In the genomic region with DNA sequence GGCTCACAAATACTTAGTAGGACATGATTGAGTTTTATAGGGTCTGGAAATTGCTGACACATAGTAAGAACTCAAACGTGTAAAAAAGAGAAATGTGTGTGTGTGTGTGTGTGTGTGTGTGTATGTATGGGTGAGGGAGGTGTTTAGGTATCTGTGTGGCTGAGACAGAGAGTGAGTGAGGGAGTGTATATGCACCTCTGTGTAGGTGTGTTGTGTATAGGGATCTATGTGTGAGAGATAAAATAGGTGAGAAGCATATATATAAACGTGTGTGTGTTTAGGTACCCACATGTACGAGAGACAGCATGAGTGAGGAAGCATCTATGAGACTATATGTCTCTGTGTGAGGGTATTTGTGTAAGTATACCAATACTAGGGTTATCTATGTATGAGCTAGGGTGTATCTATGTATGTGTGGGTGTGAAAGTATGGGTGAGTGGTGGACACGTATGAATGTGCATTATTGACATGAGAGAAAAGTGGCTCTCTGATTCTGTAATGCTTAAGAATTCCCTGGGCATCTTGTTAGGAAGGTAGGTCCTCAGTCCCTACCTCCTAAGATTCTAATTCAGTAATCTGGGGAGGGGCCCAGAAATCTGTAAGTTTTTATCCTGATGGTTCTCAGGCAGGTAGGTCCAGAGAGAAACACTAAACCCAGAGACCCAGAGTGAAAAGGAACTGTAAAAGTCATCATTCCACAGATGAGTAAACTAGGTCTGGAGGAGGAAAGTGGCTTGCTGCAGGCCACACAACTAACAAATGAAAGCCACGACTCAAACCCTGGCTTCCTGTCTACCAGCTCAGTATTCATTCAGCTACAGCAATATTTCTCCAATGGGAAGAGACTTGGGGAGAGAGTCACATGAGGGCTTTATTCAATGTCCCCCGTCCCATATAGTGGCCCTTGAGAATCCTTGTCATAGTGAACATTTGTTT, we compare ENCODE assay signal across 16 cellular contexts.
A peak's percentile ranks its signal among the peaks of the same experiment; 100 is the strongest.
DNase-seq lines count a peak whose midpoint lies in the region; ATAC-seq, FAIRE-seq and TF ChIP-seq lines count a peak whose summit lies in the region.
"Had no signal": no experiment of that assay in that cellular context is flagged by ENCODE, and none has a peak within 500 bp of the region (broad histone marks: within the 10 kb centered on the region; RNA-seq: fewer than 3 reads in every experiment).

No MANE protein-coding gene starts in this region.

- H3K4me1 ChIP-seq in GM12878 (ENCODE audit: control insufficient read depth, insufficient read depth, low read length): no peaks in the 10 kb centered on the region
- H3K4me1 ChIP-seq: pancreas had no signal

- H3K4me3 ChIP-seq in GM12878: no peak overlapping the region
- H3K4me3 ChIP-seq in WERI-Rb-1 (ENCODE audit: low read depth, low read length): no peak overlapping the region
- H3K4me3 ChIP-seq: pancreas had no signal

- peaks cover 7% of the 10 kb centered on the region for H3K4me1 Mint-ChIP-seq in activated CD8-positive, alpha-beta T cell treated with anti-CD3 and anti-CD28 coated beads for 36 hours (ENCODE audit: low read depth)
- H3K4me1 Mint-ChIP-seq in activated CD8-positive, alpha-beta T cell treated with anti-CD3 and anti-CD28 coated beads, Interleukin-2, amount 10 ng/mL, durations not matched to agents 7 days and 5 days (ENCODE audit: low read depth): peaks cover 7% of the 10 kb centered on the region
- H3K4me1 Mint-ChIP-seq in nephron progenitor cell: no peaks in the 10 kb centered on the region
- H3K4me1 Mint-ChIP-seq: stimulated activated memory B cell treated with anti-CD40 and anti-IgM and Interleukin-4, amounts not matched to agents 10 μg/mL and 1 μg/mL and 100 μg/mL, for 72 hours had no signal

- SMC1A ChIA-PET in GM12878 (lab: Charles Lee; ENCODE audit: uncharacterized antibody, unreplicated experiment): interaction anchor here (0.8 to 7.1 kb wide), 15 partner anchors 9 to 248 kb away, joined by 3 to 50 read pairs (median 6); no protein-coding TSS in a partner anchor

- in situ Hi-C loops in GM12878 (cut with MboI): no loop called here

- FAIRE-seq in GM12878 (lab: Jason Lieb, UNC): no peak
- FAIRE-seq: A204.1, pancreas had no signal

- H3K36me3 ChIP-seq in GM12878 (ENCODE audit: control insufficient read depth in 2 of 2, insufficient read depth in 2 of 2, low read length in 1 of 2) (no peaks in the 10 kb centered on the region), WERI-Rb-1 (no peaks in the 10 kb centered on the region)
- H3K36me3 ChIP-seq: pancreas had no signal

- no peak for TF ChIP-seq EP300 in GM12878 (IDR thresholded peaks at IDR 0.05; ENCODE audit: borderline replicate concordance in 1 of 2, control insufficient read depth in 1 of 2, low read depth in 2 of 2, low read length in 2 of 2)

- H3K27ac ChIP-seq in GM12878 (ENCODE audit: control insufficient read depth, insufficient read depth): no peak overlapping the region
- H3K27ac ChIP-seq in substantia nigra (ENCODE audit: low read depth, low read length, poor library complexity, severe bottlenecking): no peak overlapping the region
- H3K27ac ChIP-seq in WERI-Rb-1: no peak overlapping the region
- H3K27ac ChIP-seq: pancreas had no signal

- BruUV-seq in GM12878 (replicated peaks; lab: Mats Ljungman, UMichigan): no TSS peak

- WGBS in GM12878 (ENCODE audit: insufficient coverage, insufficient replicate concordance, low lambda C conversion rate, missing lambda C conversion rate): 1% methylated on average over 6 of the region's 6 CpGs

- H3K27me3 Mint-ChIP-seq in activated CD8-positive, alpha-beta T cell treated with anti-CD3 and anti-CD28 coated beads for 36 hours: peaks cover 5% of the 10 kb centered on the region
- no peaks in the 10 kb centered on the region for H3K27me3 Mint-ChIP-seq in activated CD8-positive, alpha-beta T cell treated with anti-CD3 and anti-CD28 coated beads, Interleukin-2, amount 10 ng/mL, durations not matched to agents 7 days and 5 days (ENCODE audit: low read depth)
- H3K27me3 Mint-ChIP-seq in nephron progenitor cell (ENCODE audit: low read depth, poor library complexity): peaks cover 3% of the 10 kb centered on the region
- H3K27me3 Mint-ChIP-seq: IgD-negative memory B cell; stimulated activated memory B cell treated with anti-CD40 and anti-IgM and Interleukin-4, amounts not matched to agents 10 μg/mL and 1 μg/mL and 100 μg/mL, for 72 hours had no signal

- peak; percentile 21 for DNase-seq in activated CD8-positive, alpha-beta T cell treated with anti-CD3 and anti-CD28 coated beads for 36 hours
- DNase-seq in activated CD8-positive, alpha-beta T cell treated with anti-CD3 and anti-CD28 coated beads, Interleukin-2, amount 10 ng/mL, durations not matched to agents 7 days and 5 days: no peak
- peak; percentile 4 for DNase-seq in GM20000 (ENCODE audit: low spot score)
- DNase-seq in GM12878 (ENCODE audit: low read depth, low spot score): peak; percentile 24
- DNase-seq in nephron progenitor cell: no peak
- DNase-seq in substantia nigra (lab: John Stamatoyannopoulos, UW): no peak
- no peak for DNase-seq in WERI-Rb-1
- DNase-seq: central memory CD4-positive, alpha-beta T cell; effector memory CD8-positive, alpha-beta T cell; NCI-H2171; pancreas had no signal

- H3K4me2 ChIP-seq in GM12878 (ENCODE audit: control insufficient read depth, insufficient read depth): no peak overlapping the region

- H3K4me3 Mint-ChIP-seq in activated CD8-positive, alpha-beta T cell treated with anti-CD3 and anti-CD28 coated beads for 36 hours: no peak overlapping the region
- no peak overlapping the region for H3K4me3 Mint-ChIP-seq in activated CD8-positive, alpha-beta T cell treated with anti-CD3 and anti-CD28 coated beads, Interleukin-2, amount 10 ng/mL, durations not matched to agents 7 days and 5 days
- no peak overlapping the region for H3K4me3 Mint-ChIP-seq in nephron progenitor cell
- H3K4me3 Mint-ChIP-seq: effector memory CD8-positive, alpha-beta T cell; IgD-negative memory B cell; stimulated activated memory B cell treated with anti-CD40 and anti-IgM and Interleukin-4, amounts not matched to agents 10 μg/mL and 1 μg/mL and 100 μg/mL, for 72 hours had no signal

- no peaks in the 10 kb centered on the region for H4K20me1 ChIP-seq in GM12878 (ENCODE audit: control insufficient read depth, insufficient read depth)

- no peaks in the 10 kb centered on the region for H3K27me3 ChIP-seq in GM12878 (replicated peaks in 1 of 2; ENCODE audit: control insufficient read depth in 2 of 2, insufficient read depth in 2 of 2, low read length in 1 of 2)
- no peaks in the 10 kb centered on the region for H3K27me3 ChIP-seq in WERI-Rb-1 (ENCODE audit: insufficient read depth, low read depth, severe bottlenecking)

- TF ChIP-seq CTCF in activated CD8-positive, alpha-beta T cell treated with anti-CD3 and anti-CD28 coated beads for 36 hours (IDR thresholded peaks at IDR 0.05): no peak
- TF ChIP-seq CTCF in GM20000 (IDR thresholded peaks at IDR 0.05; ENCODE audit: extremely low read depth, missing control alignments): no peak
- TF ChIP-seq CTCF in GM12878 (IDR thresholded peaks at IDR 0.05 in 2 of 3, conservative IDR thresholded peaks at IDR 0.05 in 1 of 3; ENCODE audit: control insufficient read depth in 2 of 3, extremely low read depth in 1 of 3, insufficient read depth in 1 of 3, low read depth in 3 of 3, low read length in 3 of 3): no peak
- no peak for TF ChIP-seq CTCF in nephron progenitor cell (IDR thresholded peaks at IDR 0.05)
- TF ChIP-seq CTCF in WERI-Rb-1 (IDR thresholded peaks at IDR 0.05; ENCODE audit: low read depth, low read length): no peak

- H3K27ac Mint-ChIP-seq in activated CD8-positive, alpha-beta T cell treated with anti-CD3 and anti-CD28 coated beads for 36 hours: no peak overlapping the region
- H3K27ac Mint-ChIP-seq in activated CD8-positive, alpha-beta T cell treated with anti-CD3 and anti-CD28 coated beads, Interleukin-2, amount 10 ng/mL, durations not matched to agents 7 days and 5 days: no peak overlapping the region
- no peak overlapping the region for H3K27ac Mint-ChIP-seq in nephron progenitor cell
- H3K27ac Mint-ChIP-seq: effector memory CD8-positive, alpha-beta T cell; stimulated activated memory B cell treated with anti-CD40 and anti-IgM and Interleukin-4, amounts not matched to agents 10 μg/mL and 1 μg/mL and 100 μg/mL, for 72 hours had no signal

- TF ChIP-seq RAD21 in GM12878 (IDR thresholded peaks at IDR 0.05; ENCODE audit: insufficient read depth, low read depth, low read length): no peak

- H3K79me2 ChIP-seq in GM12878 (ENCODE audit: control insufficient read depth, insufficient read depth, low read length): no peaks in the 10 kb centered on the region

- intact Hi-C loops in activated CD8-positive, alpha-beta T cell treated with anti-CD3 and anti-CD28 coated beads for 36 hours (cut with micrococcal nuclease): no loop called here
- intact Hi-C loops in GM12878 (cut with micrococcal nuclease; ENCODE audit: unreplicated experiment): no loop called here

- ATAC-seq in activated CD8-positive, alpha-beta T cell treated with anti-CD3 and anti-CD28 coated beads for 36 hours: peak; percentile 68
- no peak for ATAC-seq in activated CD8-positive, alpha-beta T cell treated with anti-CD3 and anti-CD28 coated beads, Interleukin-2, amount 10 ng/mL, durations not matched to agents 7 days and 5 days
- ATAC-seq in HG03060 (IDR thresholded peaks at IDR 0.05; ENCODE audit: low read depth, unreplicated experiment): peak; percentile 69
- peak; percentile 81 for ATAC-seq in GM12878
- ATAC-seq: effector memory CD8-positive, alpha-beta T cell; left lobe of liver; pancreas; stimulated activated memory B cell treated with anti-CD40 and anti-IgM and Interleukin-4, amounts not matched to agents 10 μg/mL and 1 μg/mL and 100 μg/mL, for 72 hours had no signal

- POLR2A ChIA-PET in activated CD8-positive, alpha-beta T cell treated with anti-CD3 and anti-CD28 coated beads for 36 hours (lab: Charles Lee): no interaction called here
- POLR2A ChIA-PET in activated CD8-positive, alpha-beta T cell treated with anti-CD3 and anti-CD28 coated beads, Interleukin-2, amount 10 ng/mL, durations not matched to agents 7 days and 5 days (lab: Charles Lee): no interaction called here
- POLR2A ChIA-PET in GM12878 (lab: Charles Lee): interaction anchor here (1.2 kb wide), 1 partner anchor 62 kb away, joined by 4 read pairs; no protein-coding TSS in a partner anchor

- H3K9me3 ChIP-seq in GM12878 (replicated peaks; ENCODE audit: control insufficient read depth, insufficient read depth, low read length) (no peaks in the 10 kb centered on the region; the same call in 2 of the 3 replicates), WERI-Rb-1 (ENCODE audit: severe bottlenecking) (peaks cover 2% of the 10 kb centered on the region)
- H3K9me3 ChIP-seq: pancreas had no signal

- TF ChIP-seq POLR2A in GM12878 (IDR thresholded peaks at IDR 0.05; ENCODE audit: low read depth, low read length): no peak

- RAD21 ChIA-PET in GM12878 (lab: Charles Lee; ENCODE audit: unreplicated experiment): interaction anchor here (0.6 to 6.1 kb wide), 11 partner anchors 11 to 257 kb away, joined by 3 to 34 read pairs (median 4); no protein-coding TSS in a partner anchor

- H3K9ac ChIP-seq in GM12878 (ENCODE audit: control insufficient read depth, insufficient read depth, low read length): no peak overlapping the region

- no peaks in the 10 kb centered on the region for H3K9me3 Mint-ChIP-seq in activated CD8-positive, alpha-beta T cell treated with anti-CD3 and anti-CD28 coated beads for 36 hours
- no peaks in the 10 kb centered on the region for H3K9me3 Mint-ChIP-seq in activated CD8-positive, alpha-beta T cell treated with anti-CD3 and anti-CD28 coated beads, Interleukin-2, amount 10 ng/mL, durations not matched to agents 7 days and 5 days (ENCODE audit: insufficient read depth)
- H3K9me3 Mint-ChIP-seq in nephron progenitor cell: peaks cover 46% of the 10 kb centered on the region
- H3K9me3 Mint-ChIP-seq: effector memory CD8-positive, alpha-beta T cell; stimulated activated memory B cell treated with anti-CD40 and anti-IgM and Interleukin-4, amounts not matched to agents 10 μg/mL and 1 μg/mL and 100 μg/mL, for 72 hours had no signal

- no peak overlapping the region for H2AFZ ChIP-seq in GM12878 (ENCODE audit: control insufficient read depth, low read depth, low read length)

- CTCF ChIA-PET in activated CD8-positive, alpha-beta T cell treated with anti-CD3 and anti-CD28 coated beads for 36 hours (lab: Charles Lee): no interaction called here
- CTCF ChIA-PET in activated CD8-positive, alpha-beta T cell treated with anti-CD3 and anti-CD28 coated beads, Interleukin-2, amount 10 ng/mL, durations not matched to agents 7 days and 5 days (lab: Charles Lee): no interaction called here
- CTCF ChIA-PET in GM12878 (lab: Yijun Ruan, JAX): interaction anchor here (0.6 to 4.1 kb wide), 5 partner anchors 12 to 66 kb away, joined by 3 to 20 read pairs (median 3); no protein-coding TSS in a partner anchor

- no peaks in the 10 kb centered on the region for H3K36me3 Mint-ChIP-seq in activated CD8-positive, alpha-beta T cell treated with anti-CD3 and anti-CD28 coated beads for 36 hours (ENCODE audit: low read depth)
- H3K36me3 Mint-ChIP-seq in activated CD8-positive, alpha-beta T cell treated with anti-CD3 and anti-CD28 coated beads, Interleukin-2, amount 10 ng/mL, durations not matched to agents 7 days and 5 days (ENCODE audit: low read depth): no peaks in the 10 kb centered on the region
- H3K36me3 Mint-ChIP-seq in nephron progenitor cell (ENCODE audit: low read depth): no peaks in the 10 kb centered on the region
- H3K36me3 Mint-ChIP-seq: IgD-negative memory B cell; stimulated activated memory B cell treated with anti-CD40 and anti-IgM and Interleukin-4, amounts not matched to agents 10 μg/mL and 1 μg/mL and 100 μg/mL, for 72 hours had no signal

Comparison
In these comparisons a context has a peak if more than half of its experiments do, and no peak if none do; other contexts are left out.
1. DNase-seq: peak in activated CD8-positive, alpha-beta T cell treated with anti-CD3 and anti-CD28 coated beads for 36 hours (single experiment), GM20000 (single experiment) and GM12878 (single experiment); none in activated CD8-positive, alpha-beta T cell treated with anti-CD3 and anti-CD28 coated beads, Interleukin-2, amount 10 ng/mL, durations not matched to agents 7 days and 5 days (single experiment), nephron progenitor cell (single experiment), substantia nigra (0 of 49) and WERI-Rb-1 (single experiment).